16 cellular contexts compared by ENCODE assay signal in genomic region chr4:151991001-151991883, GRCh38.
DNase-seq lines count a peak whose midpoint lies in the region; ATAC-seq and TF ChIP-seq lines count a peak whose summit lies in the region.
"Had no signal": no experiment of that assay in that cellular context is flagged by ENCODE, and none has a peak within 500 bp of the region (broad histone marks: within the 10 kb centered on the region; RNA-seq: fewer than 3 reads in every experiment).

No MANE protein-coding gene starts in this region.

- TF ChIP-seq POLR2A in esophagus muscularis mucosa (IDR thresholded peaks at IDR 0.05; ENCODE audit: low read depth) (no peak), sigmoid colon (IDR thresholded peaks at IDR 0.05) (no peak)

- H3K9me3 Mint-ChIP-seq in activated CD4-positive, alpha-beta T cell treated with anti-CD3 and anti-CD28 coated beads, Interleukin-2, amount 10 ng/mL, durations not matched to agents 7 days and 5 days: peaks cover 38% of the 10 kb centered on the region

- no peak for ATAC-seq in HG03521 (IDR thresholded peaks at IDR 0.05; ENCODE audit: unreplicated experiment)

- H3K4me3 Mint-ChIP-seq in activated CD4-positive, alpha-beta T cell treated with anti-CD3 and anti-CD28 coated beads, Interleukin-2, amount 10 ng/mL, durations not matched to agents 7 days and 5 days: peak overlapping the region; percentile 31

- H3K9me3 ChIP-seq in esophagus muscularis mucosa (no peaks in the 10 kb centered on the region), sigmoid colon (no peaks in the 10 kb centered on the region)
- H3K9me3 ChIP-seq: SK-N-SH, transverse colon had no signal

- WGBS in esophagus muscularis mucosa: 50% methylated on average over 10 of the region's 10 CpGs
- 73 to 86% methylated on average over 10 of the region's 10 CpGs for WGBS in sigmoid colon, 2 donors

- no peak overlapping the region for H3K4me3 ChIP-seq in esophagus muscularis mucosa
- no peak overlapping the region for H3K4me3 ChIP-seq in sigmoid colon
- H3K4me3 ChIP-seq: smooth muscle cell, transverse colon had no signal

- H3K36me3 ChIP-seq in esophagus muscularis mucosa (no peaks in the 10 kb centered on the region), sigmoid colon (no peaks in the 10 kb centered on the region)
- H3K36me3 ChIP-seq: transverse colon had no signal

- TF ChIP-seq EP300 in esophagus muscularis mucosa (IDR thresholded peaks at IDR 0.05) (peak; percentile 16), sigmoid colon (IDR thresholded peaks at IDR 0.05) (no peak)

- POLR2A ChIA-PET in activated CD4-positive, alpha-beta T cell treated with anti-CD3 and anti-CD28 coated beads, Interleukin-2, amount 10 ng/mL, durations not matched to agents 7 days and 5 days (lab: Charles Lee): no interaction called here

- H3K27ac ChIP-seq in esophagus muscularis mucosa (replicated peaks in 1 of 4) (peak overlapping the region; percentile 64 to 79 (median 74)), sigmoid colon (peak overlapping the region in 3 of 4 donors; percentile 34 to 74 (median 67))

- TF ChIP-seq CTCF in esophagus muscularis mucosa (IDR thresholded peaks at IDR 0.05) (no peak), sigmoid colon (IDR thresholded peaks at IDR 0.05) (no peak)

- CTCF ChIA-PET in activated CD4-positive, alpha-beta T cell treated with anti-CD3 and anti-CD28 coated beads, Interleukin-2, amount 10 ng/mL, durations not matched to agents 7 days and 5 days (lab: Charles Lee): no interaction called here

- H3K27me3 Mint-ChIP-seq in activated CD4-positive, alpha-beta T cell treated with anti-CD3 and anti-CD28 coated beads, Interleukin-2, amount 10 ng/mL, durations not matched to agents 7 days and 5 days: no peaks in the 10 kb centered on the region

- intact Hi-C loops in esophagus muscularis mucosa (cut with DNase I): loop anchor here (5.0 kb wide), 1 partner anchor 184 kb away; no protein-coding TSS in a partner anchor
- intact Hi-C loops in sigmoid colon (cut with DNase I): no loop called here

- no peaks in the 10 kb centered on the region for H3K27me3 ChIP-seq in esophagus muscularis mucosa
- no peaks in the 10 kb centered on the region for H3K27me3 ChIP-seq in sigmoid colon
- H3K27me3 ChIP-seq: transverse colon had no signal

- peaks cover 55% of the 10 kb centered on the region for H3K4me1 Mint-ChIP-seq in activated CD4-positive, alpha-beta T cell treated with anti-CD3 and anti-CD28 coated beads, Interleukin-2, amount 10 ng/mL, durations not matched to agents 7 days and 5 days

- peaks cover 16 to 29% (median 24%) of the 10 kb centered on the region in 4 donors for H3K4me1 ChIP-seq in esophagus muscularis mucosa
- peaks cover 0 to 38% (median 20%) of the 10 kb centered on the region in 4 donors for H3K4me1 ChIP-seq in sigmoid colon

- H3K27ac Mint-ChIP-seq in activated CD4-positive, alpha-beta T cell treated with anti-CD3 and anti-CD28 coated beads, Interleukin-2, amount 10 ng/mL, durations not matched to agents 7 days and 5 days: peak overlapping the region; percentile 90
- H3K27ac Mint-ChIP-seq: nephron had no signal

- no peak for DNase-seq in activated CD4-positive, alpha-beta T cell treated with anti-CD3 and anti-CD28 coated beads, Interleukin-2, amount 10 ng/mL, durations not matched to agents 7 days and 5 days
- no peak for DNase-seq in activated CD4-positive, alpha-beta T cell treated with anti-CD3 and anti-CD28 coated beads for 48 hours
- peak; percentile 5 for DNase-seq in SK-N-DZ (ENCODE audit: low spot score)
- no peak for DNase-seq in esophagus muscularis mucosa (ENCODE audit: extremely low spot score)
- DNase-seq in sigmoid colon: no peak
- DNase-seq in SW480 (ENCODE audit: low spot score): no peak
- DNase-seq in NCI-H524 treated with DMSO at 0.1 percent for 48 hours (lab: John Stamatoyannopoulos, UW): no peak
- DNase-seq: activated CD4-positive, CD25-positive, alpha-beta regulatory T cell; activated gamma-delta T cell treated with Interleukin-2 at 50 U/mL for 16 hours; cortex of kidney; NCI-H187; SK-N-SH; transverse colon had no signal

- peaks cover 25% of the 10 kb centered on the region for H3K36me3 Mint-ChIP-seq in activated CD4-positive, alpha-beta T cell treated with anti-CD3 and anti-CD28 coated beads, Interleukin-2, amount 10 ng/mL, durations not matched to agents 7 days and 5 days (ENCODE audit: low read depth)
